In genomic region chr15:80550219-80550909, GRCh38 we compare ENCODE assay signal across 12 cellular contexts.
DNase-seq lines count a peak whose midpoint lies in the region; ATAC-seq, FAIRE-seq and TF ChIP-seq lines count a peak whose summit lies in the region.
"Had no signal": no experiment of that assay in that cellular context is flagged by ENCODE, and none has a peak within 500 bp of the region (broad histone marks: within the 10 kb centered on the region; RNA-seq: fewer than 3 reads in every experiment).

No MANE protein-coding gene starts in this region.

- no peaks in the 10 kb centered on the region for H3K79me2 ChIP-seq in PC-9 (ENCODE audit: low read depth)

- no peak overlapping the region for H3K4me3 Mint-ChIP-seq in stimulated activated naive B cell treated with anti-CD40 and anti-IgM and Interleukin-4, amounts not matched to agents 10 μg/mL and 1 μg/mL and 100 μg/mL, for 72 hours
- H3K4me3 Mint-ChIP-seq: natural killer cell had no signal

- H3K9me3 Mint-ChIP-seq in stimulated activated naive B cell treated with anti-CD40 and anti-IgM and Interleukin-4, amounts not matched to agents 10 μg/mL and 1 μg/mL and 100 μg/mL, for 72 hours, result no peaks in the 10 kb centered on the region
- H3K9me3 Mint-ChIP-seq: natural killer cell had no signal

- no peaks in the 10 kb centered on the region for H3K4me1 Mint-ChIP-seq in stimulated activated naive B cell treated with anti-CD40 and anti-IgM and Interleukin-4, amounts not matched to agents 10 μg/mL and 1 μg/mL and 100 μg/mL, for 72 hours
- H3K4me1 Mint-ChIP-seq: natural killer cell had no signal

- no peaks in the 10 kb centered on the region for H3F3A ChIP-seq in PC-9 (ENCODE audit: insufficient read depth, low read depth)

- H3K27me3 Mint-ChIP-seq in stimulated activated naive B cell treated with anti-CD40 and anti-IgM and Interleukin-4, amounts not matched to agents 10 μg/mL and 1 μg/mL and 100 μg/mL, for 72 hours, result peaks cover 19 to 24% of the 10 kb centered on the region in 2 donors

- H2AFZ ChIP-seq in PC-9, result no peak overlapping the region

- H3K27ac Mint-ChIP-seq in stimulated activated naive B cell treated with anti-CD40 and anti-IgM and Interleukin-4, amounts not matched to agents 10 μg/mL and 1 μg/mL and 100 μg/mL, for 72 hours, result no peak overlapping the region
- H3K27ac Mint-ChIP-seq: natural killer cell had no signal

- H3K4me2 ChIP-seq in PC-9, result peak overlapping the region; percentile 16; the same call in 1 of the 2 replicates

- POLR2A ChIA-PET in PC-9 (lab: Charles Lee; ENCODE audit: unreplicated experiment), result interaction anchor here (0.6 to 0.7 kb wide), 2 partner anchors 128 to 1922 kb away, joined by 3 read pairs; no protein-coding TSS in a partner anchor

- intact Hi-C loops in PC-9 (cut with micrococcal nuclease; ENCODE audit: unreplicated experiment), result loop anchor here (2.0 kb wide), 1 partner anchor 30 kb away; no protein-coding TSS in a partner anchor

- H3K27me3 ChIP-seq in PC-9 (ENCODE audit: insufficient read depth, low read depth), result no peaks in the 10 kb centered on the region

- DNase-seq in PC-9 (peak; percentile 22 to 77), fibroblast of mammary gland (ENCODE audit: low read depth) (peak; percentile 94), NCI-H2107 treated with DMSO at 0.1 percent for 48 hours (lab: John Stamatoyannopoulos, UW; ENCODE audit: unreplicated experiment) (no peak), GM12891 (ENCODE audit: insufficient read length, low spot score) (no peak)
- no peak for DNase-seq in stimulated activated naive B cell treated with anti-CD40 and anti-IgM and Interleukin-4, amounts not matched to agents 10 μg/mL and 1 μg/mL and 100 μg/mL, for 72 hours
- DNase-seq: activated gamma-delta T cell, natural killer cell, NCI-H2227 treated with DMSO at 0.1 percent for 48 hours had no signal

- TF ChIP-seq POLR2A in GM12891 (IDR thresholded peaks at IDR 0.05; ENCODE audit: low read depth, low read length), result no peak

- H3K4me3 ChIP-seq in PC-9, result no peak overlapping the region
- H3K4me3 ChIP-seq in fibroblast of mammary gland (ENCODE audit: control insufficient read depth, low read depth, low read length), result peak overlapping the region; percentile 24

- BruUV-seq in PC-9 (replicated peaks; lab: Mats Ljungman, UMichigan), result TSS peak; percentile 57

- peak; percentile 48 for ATAC-seq in GM21423 (IDR thresholded peaks at IDR 0.05; ENCODE audit: unreplicated experiment)
- peak; percentile 50 to 75 for ATAC-seq in stimulated activated naive B cell treated with anti-CD40 and anti-IgM and Interleukin-4, amounts not matched to agents 10 μg/mL and 1 μg/mL and 100 μg/mL, for 72 hours (replicated peaks)
- no peak for ATAC-seq in HG03439 (IDR thresholded peaks at IDR 0.05; ENCODE audit: unreplicated experiment)
- ATAC-seq: natural killer cell had no signal

- H3K9me3 ChIP-seq in PC-9 (ENCODE audit: insufficient read depth, low read depth), result no peaks in the 10 kb centered on the region

- CTCF ChIA-PET in PC-9 (lab: Charles Lee), result interaction anchor here (0.6 kb wide), 1 partner anchor 54 kb away, joined by 6 read pairs; no protein-coding TSS in a partner anchor

- no peak for FAIRE-seq in GM12891 (lab: Jason Lieb, UNC)
- FAIRE-seq: frontal cortex had no signal

- no peaks in the 10 kb centered on the region for H3K9me2 ChIP-seq in PC-9 (ENCODE audit: insufficient read depth)

- H3K36me3 ChIP-seq in PC-9 (ENCODE audit: low read depth), result no peaks in the 10 kb centered on the region

- H3K27ac ChIP-seq in PC-9, result no peak overlapping the region
- H3K27ac ChIP-seq: HL-60 had no signal

- TF ChIP-seq CTCF in PC-9 (conservative IDR thresholded peaks at IDR 0.05) (no peak), fibroblast of mammary gland (conservative IDR thresholded peaks at IDR 0.05; ENCODE audit: control insufficient read depth, insufficient read depth, low read depth, low read length) (no peak)

- H4K20me1 ChIP-seq in PC-9 (ENCODE audit: insufficient read depth), result no peaks in the 10 kb centered on the region

- H3K4me1 ChIP-seq in PC-9 (replicated peaks; ENCODE audit: insufficient read depth), result peaks cover 18% of the 10 kb centered on the region

- no peaks in the 10 kb centered on the region for H3K36me3 Mint-ChIP-seq in stimulated activated naive B cell treated with anti-CD40 and anti-IgM and Interleukin-4, amounts not matched to agents 10 μg/mL and 1 μg/mL and 100 μg/mL, for 72 hours
- H3K36me3 Mint-ChIP-seq: natural killer cell had no signal

TF ChIP-seq in GM12891, 5 proteins besides CTCF, POLR2A, EP300 and RAD21:
- no peak for TF ChIP-seq PAX5 (IDR thresholded peaks at IDR 0.05; ENCODE audit: insufficient read depth, low read length, severe bottlenecking)
- TF ChIP-seq TAF1 (IDR thresholded peaks at IDR 0.05; ENCODE audit: low read depth, low read length), result no peak
- no peak for TF ChIP-seq POU2F2 (IDR thresholded peaks at IDR 0.05; ENCODE audit: low read depth, low read length)
- TF ChIP-seq POLR2AphosphoS5 (IDR thresholded peaks at IDR 0.05; ENCODE audit: low read depth, low read length), result no peak
- TF ChIP-seq SPI1 (IDR thresholded peaks at IDR 0.05; ENCODE audit: low read depth, low read length), result no peak

Comparison
In these comparisons a context has a peak if more than half of its experiments do, and no peak if none do; other contexts are left out.
1. DNase-seq: peak in PC-9 (2 of 2) and fibroblast of mammary gland (single experiment); none in stimulated activated naive B cell treated with anti-CD40 and anti-IgM and Interleukin-4, amounts not matched to agents 10 μg/mL and 1 μg/mL and 100 μg/mL, for 72 hours (single experiment), NCI-H2107 treated with DMSO at 0.1 percent for 48 hours (single experiment) and GM12891 (single experiment).